ENCODE assay signal across 11 cellular contexts in the genomic region with DNA sequence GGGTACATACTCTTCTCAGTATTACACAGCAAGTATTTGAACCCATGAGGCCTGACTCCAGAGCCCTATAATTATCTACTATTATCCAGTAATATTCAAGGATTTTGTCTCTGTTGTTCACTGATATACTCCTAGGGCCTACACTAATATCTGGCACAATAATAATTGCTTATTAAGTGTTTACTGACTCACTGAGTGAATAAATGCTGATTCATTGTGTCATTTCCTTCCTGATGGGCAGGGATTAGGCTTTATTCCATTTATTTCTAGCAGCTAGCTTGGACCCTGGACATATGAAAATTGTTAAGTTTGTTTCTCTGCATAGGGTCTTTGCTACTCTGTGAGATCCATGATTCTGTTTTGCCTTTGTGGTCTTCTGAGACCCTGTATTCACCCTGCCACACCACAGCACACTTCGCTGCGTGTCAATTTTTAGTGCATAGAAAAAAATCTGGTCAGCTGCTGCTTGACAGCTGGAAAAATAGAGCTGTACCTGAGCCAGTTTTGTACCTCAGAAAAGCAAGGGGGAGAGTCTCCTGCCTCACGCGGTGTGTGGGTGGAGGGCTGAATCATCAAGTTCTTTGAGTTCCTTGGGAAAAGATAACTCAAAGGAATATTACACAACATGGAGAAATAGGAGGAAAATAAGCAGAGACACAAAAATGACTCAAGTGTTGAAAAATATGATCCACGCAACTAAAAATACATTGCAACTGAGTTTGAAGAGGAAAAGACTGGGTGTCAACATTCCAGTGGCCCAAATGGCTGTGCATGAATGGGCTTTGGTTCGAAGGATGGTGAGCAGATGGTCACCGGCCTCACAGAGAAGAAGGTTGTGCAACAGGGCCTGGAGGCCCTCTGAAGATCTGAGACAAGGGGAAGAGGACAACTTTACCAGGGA. TPM values are rescaled to one million over a fixed set of nuclear protein-coding genes. Genes with fewer than 3 reads are reported as not detected.
DNase-seq lines count a peak whose midpoint lies in the region; TF ChIP-seq lines count a peak whose summit lies in the region.
"Had no signal": no experiment of that assay in that cellular context is flagged by ENCODE, and none has a peak within 500 bp of the region (broad histone marks: within the 10 kb centered on the region; RNA-seq: fewer than 3 reads in every experiment).

No MANE protein-coding gene starts in this region.

- CTCF ChIA-PET in RWPE1 (lab: Yijun Ruan, JAX), result interaction anchor here (0.6 kb wide), 1 partner anchor 210 kb away, joined by 3 read pairs; no protein-coding TSS in a partner anchor

- intact Hi-C loops in CD14-positive monocyte (cut with micrococcal nuclease) (no loop called here), posterior vena cava (cut with DNase I) (no loop called here)

- POLR2A ChIA-PET in RWPE1 (lab: Yijun Ruan, JAX; ENCODE audit: low non-redundant PET), result interaction anchor here (0.6 kb wide), 2 partner anchors 64 to 72 kb away, joined by 3 to 4 read pairs; no protein-coding TSS in a partner anchor

- H3K27ac ChIP-seq in RWPE1, result peak overlapping the region; percentile 80

- H3K4me3 Mint-ChIP-seq in CD14-positive monocyte (no peak overlapping the region), endothelial cell (ENCODE audit: unreplicated experiment) (no peak overlapping the region)
- H3K4me3 Mint-ChIP-seq in activated T-cell treated with anti-CD3 and anti-CD28 coated beads, Interleukin-2, amount 50 U/mL, for 24 hours, result no peak overlapping the region
- H3K4me3 Mint-ChIP-seq: T-helper 2 cell treated with Interferon-gamma antibody and Interleukin-4, amounts not matched to agents 5 μg/mL and 100 μg/mL, for 36 hours; type B pancreatic cell had no signal

- H3K9me3 Mint-ChIP-seq in CD14-positive monocyte (no peaks in the 10 kb centered on the region), endothelial cell (ENCODE audit: unreplicated experiment) (no peaks in the 10 kb centered on the region)
- H3K9me3 Mint-ChIP-seq in activated T-cell treated with anti-CD3 and anti-CD28 coated beads, Interleukin-2, amount 50 U/mL, for 24 hours, result no peaks in the 10 kb centered on the region
- H3K9me3 Mint-ChIP-seq: T-helper 2 cell treated with Interferon-gamma antibody and Interleukin-4, amounts not matched to agents 5 μg/mL and 100 μg/mL, for 36 hours; type B pancreatic cell had no signal

- TF ChIP-seq CTCF in CD14-positive monocyte (IDR thresholded peaks at IDR 0.05), result no peak
- no peak for TF ChIP-seq CTCF in RWPE1 (conservative IDR thresholded peaks at IDR 0.05; ENCODE audit: low read depth)
- no peak for TF ChIP-seq CTCF in endothelial cell (IDR thresholded peaks at IDR 0.05; ENCODE audit: unreplicated experiment)

- no peak for DNase-seq in CD14-positive monocyte (ENCODE audit: low spot score)
- DNase-seq in RWPE1 (ENCODE audit: low spot score), result peak; percentile 86
- peak; percentile 90 for DNase-seq in fibroblast of peridontal ligament (ENCODE audit: extremely low read depth)
- peak; percentile 84 for DNase-seq in posterior vena cava (ENCODE audit: low spot score)
- no peak for DNase-seq in D341Med (ENCODE audit: low spot score)
- no peak for DNase-seq in endothelial cell (ENCODE audit: low spot score)
- no peak for DNase-seq in activated T-cell treated with anti-CD3 and anti-CD28 coated beads, Interleukin-2, amount 50 U/mL, for 24 hours
- no peak for DNase-seq in stimulated activated CD4-positive, alpha-beta T cell treated with anti-CD3 and anti-CD28 coated beads, Interleukin-4, amount 100 ng/mL, for 4 hours
- DNase-seq: DMS79 had no signal

- H3K4me1 Mint-ChIP-seq in CD14-positive monocyte (peaks cover 15% of the 10 kb centered on the region), endothelial cell (ENCODE audit: unreplicated experiment) (no peaks in the 10 kb centered on the region)
- H3K4me1 Mint-ChIP-seq in activated T-cell treated with anti-CD3 and anti-CD28 coated beads, Interleukin-2, amount 50 U/mL, for 24 hours (ENCODE audit: low read depth), result peaks cover 9% of the 10 kb centered on the region

- no peaks in the 10 kb centered on the region for H3K36me3 Mint-ChIP-seq in CD14-positive monocyte
- H3K36me3 Mint-ChIP-seq in endothelial cell (ENCODE audit: low read depth, unreplicated experiment), result no peaks in the 10 kb centered on the region
- H3K36me3 Mint-ChIP-seq in activated T-cell treated with anti-CD3 and anti-CD28 coated beads, Interleukin-2, amount 50 U/mL, for 24 hours (ENCODE audit: low read depth), result no peaks in the 10 kb centered on the region
- H3K36me3 Mint-ChIP-seq: type B pancreatic cell had no signal

- peaks cover 0 to 4% (median 0%) of the 10 kb centered on the region in 3 donors for H3K27me3 Mint-ChIP-seq in CD14-positive monocyte (ENCODE audit: low read depth in 3 of 3)
- H3K27me3 Mint-ChIP-seq in endothelial cell (ENCODE audit: unreplicated experiment), result peaks cover 2% of the 10 kb centered on the region
- no peaks in the 10 kb centered on the region for H3K27me3 Mint-ChIP-seq in activated T-cell treated with anti-CD3 and anti-CD28 coated beads, Interleukin-2, amount 50 U/mL, for 24 hours
- H3K27me3 Mint-ChIP-seq: type B pancreatic cell had no signal

- peak overlapping the region in 6 of 7 donors; percentile 37 to 81 (median 66) for H3K27ac Mint-ChIP-seq in CD14-positive monocyte
- H3K27ac Mint-ChIP-seq in endothelial cell (ENCODE audit: unreplicated experiment), result no peak overlapping the region
- no peak overlapping the region for H3K27ac Mint-ChIP-seq in activated T-cell treated with anti-CD3 and anti-CD28 coated beads, Interleukin-2, amount 50 U/mL, for 24 hours
- H3K27ac Mint-ChIP-seq: T-helper 2 cell treated with Interferon-gamma antibody and Interleukin-4, amounts not matched to agents 5 μg/mL and 100 μg/mL, for 36 hours had no signal

RNA-seq across cellular contexts. Expression of a gene that starts 18.9 kb away (rescaled TPM):
- polyA plus RNA-seq in CD14-positive monocyte, result under 1 TPM in 1 of 2 donors, not detected in 1; 0.46 TPM
- total RNA-seq in posterior vena cava (1 to 10 TPM; 2.4 to 5.1 TPM), endothelial cell (ENCODE audit: unreplicated experiment) (0.59 TPM)

RNA-seq across cellular contexts. Expression of a gene that starts 59.1 kb away (rescaled TPM):
- not detected for polyA plus RNA-seq in CD14-positive monocyte
- total RNA-seq in posterior vena cava (not detected), endothelial cell (ENCODE audit: unreplicated experiment) (not detected)

Comparison
In these comparisons a context has a peak if more than half of its experiments do, and no peak if none do; other contexts are left out.
1. DNase-seq: peak in RWPE1 (single experiment), fibroblast of peridontal ligament (single experiment) and posterior vena cava (single experiment); none in CD14-positive monocyte (single experiment), D341Med (single experiment), endothelial cell (single experiment), activated T-cell treated with anti-CD3 and anti-CD28 coated beads, Interleukin-2, amount 50 U/mL, for 24 hours (single experiment) and stimulated activated CD4-positive, alpha-beta T cell treated with anti-CD3 and anti-CD28 coated beads, Interleukin-4, amount 100 ng/mL, for 4 hours (0 of 2).
2. H3K27ac Mint-ChIP-seq: peak in CD14-positive monocyte (6 of 7); none in endothelial cell (single experiment) and activated T-cell treated with anti-CD3 and anti-CD28 coated beads, Interleukin-2, amount 50 U/mL, for 24 hours (single experiment).